ENCODE assay signal across 10 cellular contexts in genomic region chr9:95009459-95009858, GRCh38.
DNase-seq lines count a peak whose midpoint lies in the region; ATAC-seq, FAIRE-seq and TF ChIP-seq lines count a peak whose summit lies in the region.
"Had no signal": no experiment of that assay in that cellular context is flagged by ENCODE, and none has a peak within 500 bp of the region (broad histone marks: within the 10 kb centered on the region; RNA-seq: fewer than 3 reads in every experiment).

No MANE protein-coding gene starts in this region.

- H3K27me3 ChIP-seq in MG63 (no peaks in the 10 kb centered on the region), spleen (replicated peaks in 1 of 7) (peaks cover 0 to 17% (median 0%) of the 10 kb centered on the region in 7 donors), Karpas-422 (ENCODE audit: low read length) (no peaks in the 10 kb centered on the region), PC-3 (ENCODE audit: low read length) (no peaks in the 10 kb centered on the region)

- no peak overlapping the region for H3K4me3 ChIP-seq in MG63
- H3K4me3 ChIP-seq in spleen: no peak overlapping the region
- H3K4me3 ChIP-seq in Karpas-422 (ENCODE audit: low read length): no peak overlapping the region
- no peak overlapping the region for H3K4me3 ChIP-seq in PC-3 (ENCODE audit: low read length)

- H3K4me1 ChIP-seq in spleen: peaks cover 0 to 40% (median 10%) of the 10 kb centered on the region in 6 donors
- H3K4me1 ChIP-seq in Karpas-422 (ENCODE audit: low read length): no peaks in the 10 kb centered on the region
- H3K4me1 ChIP-seq in PC-3 (ENCODE audit: insufficient read depth, low read length): peaks cover 24% of the 10 kb centered on the region

- WGBS in spleen, 5 donors: 87 to 92% (median 91%) methylated on average over 5 of the region's 5 CpGs

- no peak overlapping the region for H3K9ac ChIP-seq in Karpas-422 (ENCODE audit: low read length)
- H3K9ac ChIP-seq in PC-3 (ENCODE audit: low read length): no peak overlapping the region

- peak; percentile 21 for FAIRE-seq in islet of Langerhans (lab: Jason Lieb, UNC)

- H3K79me2 ChIP-seq in Karpas-422 (ENCODE audit: low read length): no peaks in the 10 kb centered on the region
- H3K79me2 ChIP-seq in PC-3 (ENCODE audit: low read length): peaks cover 75% of the 10 kb centered on the region

- H3K9me3 ChIP-seq in MG63 (no peaks in the 10 kb centered on the region), spleen (no peaks in the 10 kb centered on the region), Karpas-422 (ENCODE audit: low read length) (no peaks in the 10 kb centered on the region), PC-3 (ENCODE audit: low read length) (no peaks in the 10 kb centered on the region)

- no TSS peak for BruUV-seq in PC-3 (replicated peaks; lab: Mats Ljungman, UMichigan)

- no peak for ATAC-seq in HG02870 (IDR thresholded peaks at IDR 0.05; ENCODE audit: unreplicated experiment)
- no peak for ATAC-seq in PC-3

- no peak overlapping the region for H2AFZ ChIP-seq in Karpas-422 (ENCODE audit: low read length)
- H2AFZ ChIP-seq in PC-3 (ENCODE audit: low read length): no peak overlapping the region

- H3K4me2 ChIP-seq in Karpas-422 (ENCODE audit: low read depth, low read length, poor library complexity, severe bottlenecking) (no peak overlapping the region), PC-3 (ENCODE audit: low read length) (no peak overlapping the region)

- POLR2A ChIA-PET in PC-3 (lab: Charles Lee; ENCODE audit: unreplicated experiment): no interaction called here

- H3F3A ChIP-seq in PC-3 (ENCODE audit: low read length, unreplicated experiment): no peaks in the 10 kb centered on the region

- DNase-seq in MG63: peak; percentile 53
- DNase-seq in astrocyte of the hippocampus (ENCODE audit: low read depth, low spot score): peak; percentile 73
- DNase-seq in spleen: no peak
- no peak for DNase-seq in Karpas-422
- DNase-seq in PC-3: no peak
- no peak for DNase-seq in AML-193 (lab: John Stamatoyannopoulos, UW)
- DNase-seq: CD4-positive, CD25-positive, alpha-beta regulatory T cell; T-helper 9 cell had no signal

- TF ChIP-seq CTCF in spleen (IDR thresholded peaks at IDR 0.05 in 8 of 11, conservative IDR thresholded peaks at IDR 0.05 in 3 of 11) (no peak), PC-3 (conservative IDR thresholded peaks at IDR 0.05; ENCODE audit: low read depth, low read length) (no peak)

- H3K27ac ChIP-seq in spleen: peak overlapping the region in 5 of 8 donors; percentile 30 to 97 (median 91)
- no peak overlapping the region for H3K27ac ChIP-seq in Karpas-422 (ENCODE audit: low read length)
- H3K27ac ChIP-seq in PC-3 (ENCODE audit: low read length): no peak overlapping the region

- CTCF ChIA-PET in PC-3 (lab: Charles Lee): no interaction called here

- TF ChIP-seq POLR2A in spleen (IDR thresholded peaks at IDR 0.05): no peak

- no peaks in the 10 kb centered on the region for H4K20me1 ChIP-seq in Karpas-422 (ENCODE audit: insufficient read depth, low read depth, low read length)
- no peaks in the 10 kb centered on the region for H4K20me1 ChIP-seq in PC-3 (ENCODE audit: low read length)

- intact Hi-C loops in spleen (cut with DNase I; ENCODE audit: low total_unique reads): no loop called here
- intact Hi-C loops in PC-3 (cut with micrococcal nuclease): loop anchor here (5.0 kb wide), 2 partner anchors 38 to 108 kb away; no protein-coding TSS in a partner anchor

- H3K36me3 ChIP-seq in MG63: peaks cover 73% of the 10 kb centered on the region
- peaks cover 0 to 14% (median 0%) of the 10 kb centered on the region in 6 donors for H3K36me3 ChIP-seq in spleen
- no peaks in the 10 kb centered on the region for H3K36me3 ChIP-seq in Karpas-422 (ENCODE audit: insufficient read depth, low read length)
- H3K36me3 ChIP-seq in PC-3 (ENCODE audit: low read depth, low read length): peaks cover 4% of the 10 kb centered on the region

- H3K9me2 ChIP-seq in Karpas-422 (replicated peaks; ENCODE audit: insufficient read depth, low read length) (no peaks in the 10 kb centered on the region), PC-3 (replicated peaks; ENCODE audit: low read length) (no peaks in the 10 kb centered on the region)

Comparison
In these comparisons a context has a peak if more than half of its experiments do, and no peak if none do; other contexts are left out.
1. DNase-seq: peak in MG63 (single experiment) and astrocyte of the hippocampus (single experiment); none in spleen (single experiment), Karpas-422 (single experiment), PC-3 (single experiment) and AML-193 (0 of 2).
2. H3K27ac ChIP-seq: peak in spleen (5 of 8); none in Karpas-422 (single experiment) and PC-3 (single experiment).